ENCODE assay signal across 8 cellular contexts in genomic region chr21:31659286-31660133, GRCh38. TPM values are rescaled to one million over a fixed set of nuclear protein-coding genes. Genes with fewer than 3 reads are reported as not detected.
DNase-seq lines count a peak whose midpoint lies in the region; ATAC-seq and TF ChIP-seq lines count a peak whose summit lies in the region.

TSS of gene SOD1 (plus strand) at chr21:31659693. CDS start at chr21:31659770, 77 bp downstream.

- peak within 1 kb of the TSS; percentile 56 for H4K8ac ChIP-seq in trophoblast cell (ENCODE audit: low read depth, low read length)

- peak within 1 kb of the TSS; percentile 55 for H4K12ac ChIP-seq in trophoblast cell (ENCODE audit: low read depth, low read length)

- H3K79me2 ChIP-seq in trophoblast cell (ENCODE audit: control insufficient read depth, insufficient read depth, low read length, poor library complexity), result peaks cover 6% of the 10 kb centered on the region

- in situ Hi-C loops in GM13976 (cut with MboI; ENCODE audit: low sequenced_read_pairs, unreplicated experiment), result no loop called here

- H3K4me1 ChIP-seq in adipocyte (ENCODE audit: control insufficient read depth, insufficient read depth, low read length) (peaks cover 47% of the 10 kb centered on the region), trophoblast cell (ENCODE audit: control insufficient read depth in 1 of 2, insufficient read depth in 2 of 2, low read length in 2 of 2) (peaks cover 0 to 2% of the 10 kb centered on the region in 2 experiments), tibial nerve (peaks cover 0 to 44% (median 16%) of the 10 kb centered on the region in 4 donors)

- H3K27me3 ChIP-seq in adipocyte (replicated peaks; ENCODE audit: control insufficient read depth, insufficient read depth, low read length) (no peaks in the 10 kb centered on the region), trophoblast cell (ENCODE audit: insufficient read depth, low read length) (no peaks in the 10 kb centered on the region), tibial nerve (no peaks in the 10 kb centered on the region)

- H4K91ac ChIP-seq in trophoblast cell (ENCODE audit: low read depth, low read length), result peak within 1 kb of the TSS; percentile 62

- H3K36me3 ChIP-seq in adipocyte (ENCODE audit: control insufficient read depth, insufficient read depth, low read length, severe bottlenecking), result peaks cover 23% of the 10 kb centered on the region
- peaks cover 3 to 4% of the 10 kb centered on the region in 2 experiments for H3K36me3 ChIP-seq in trophoblast cell (ENCODE audit: control insufficient read depth in 1 of 2, insufficient read depth in 2 of 2, low read length in 2 of 2)
- H3K36me3 ChIP-seq in tibial nerve, result peaks cover 0 to 20% (median 0%) of the 10 kb centered on the region in 3 donors

- peak within 1 kb of the TSS; percentile 87 for H3K14ac ChIP-seq in trophoblast cell (ENCODE audit: low read length)

- H3K4me3 ChIP-seq in adipocyte (ENCODE audit: low read length), result peak within 1 kb of the TSS; percentile 94
- peak within 1 kb of the TSS; percentile 91 for H3K4me3 ChIP-seq in trophoblast cell (ENCODE audit: low read depth, low read length)
- H3K4me3 ChIP-seq in tibial nerve, result peak within 1 kb of the TSS; percentile 78 to 93 (median 84)

- peak within 1 kb of the TSS; percentile 13 for H2BK5ac ChIP-seq in trophoblast cell (ENCODE audit: low read depth, low read length, poor library complexity)

- TF ChIP-seq POLR2A in tibial nerve (IDR thresholded peaks at IDR 0.05), result peak; percentile 78 to 92

- DNase-seq in GM13976 (ENCODE audit: low spot score) (peak; percentile 98), NCI-H1436 treated with DMSO at 0.1 percent for 48 hours (lab: John Stamatoyannopoulos, UW) (peak; percentile 68), T follicular helper cell (ENCODE audit: low read depth) (peak; percentile 95), adipocyte (ENCODE audit: low read depth) (peak; percentile 98), cardiac septum (ENCODE audit: low spot score) (peak; percentile 97), trophoblast cell (peak; percentile 78 to 89), tibial nerve (ENCODE audit: low spot score in 2 of 2) (peak; percentile 91)

- peak within 1 kb of the TSS; percentile 57 for H2BK120ac ChIP-seq in trophoblast cell (ENCODE audit: insufficient read depth, low read length, poor library complexity)

- peak; percentile 89 for ATAC-seq in HG02852 (IDR thresholded peaks at IDR 0.05; ENCODE audit: unreplicated experiment)

- no peak for TF ChIP-seq CTCF in GM13976 (IDR thresholded peaks at IDR 0.05; ENCODE audit: borderline replicate concordance, control extremely low read depth, extremely low read depth, insufficient read depth, missing control alignments)
- peak in 4 of 5 experiments; percentile 26 to 51 (median 42) for TF ChIP-seq CTCF in tibial nerve (IDR thresholded peaks at IDR 0.05)

- H3K4ac ChIP-seq in trophoblast cell (ENCODE audit: low read depth, low read length), result peak within 1 kb of the TSS; percentile 60

- WGBS in trophoblast cell (ENCODE audit: extremely low coverage, insufficient coverage, insufficient read length), result no CpG with 5 or more reads among the region's 91 CpGs
- WGBS in tibial nerve, 2 donors, result 1% methylated on average over 41 to 45 of the region's 91 CpGs

- peak within 1 kb of the TSS; percentile 89 for H3K18ac ChIP-seq in trophoblast cell (ENCODE audit: low read length)

- H3K9ac ChIP-seq in adipocyte (ENCODE audit: low read length) (peak within 1 kb of the TSS; percentile 98), trophoblast cell (ENCODE audit: low read length) (peak within 1 kb of the TSS; percentile 75)

- H3K79me1 ChIP-seq in trophoblast cell (ENCODE audit: low read length), result peaks cover 5% of the 10 kb centered on the region

- H2AFZ ChIP-seq in trophoblast cell (ENCODE audit: insufficient read depth, low read length, poor library complexity), result peak within 1 kb of the TSS; percentile 76

- H3K9me3 ChIP-seq in adipocyte (ENCODE audit: control insufficient read depth, low read length) (no peaks in the 10 kb centered on the region), trophoblast cell (ENCODE audit: insufficient read depth, low read depth, low read length) (no peaks in the 10 kb centered on the region), tibial nerve (no peaks in the 10 kb centered on the region)

- no peak within 1 kb of the TSS for H3K27ac ChIP-seq in trophoblast cell (ENCODE audit: low read depth, low read length)
- H3K27ac ChIP-seq in tibial nerve, result peak within 1 kb of the TSS; percentile 74 to 96 (median 94)

- peak; percentile 43 to 98 for TF ChIP-seq EP300 in tibial nerve (IDR thresholded peaks at IDR 0.05)

- H3K4me2 ChIP-seq in trophoblast cell (ENCODE audit: low read length), result peak within 1 kb of the TSS; percentile 78

- H2BK12ac ChIP-seq in trophoblast cell (ENCODE audit: low read length), result no peak within 1 kb of the TSS

- no peak within 1 kb of the TSS for H3K23ac ChIP-seq in trophoblast cell (ENCODE audit: low read length)

- no peak within 1 kb of the TSS for H2AK5ac ChIP-seq in trophoblast cell (ENCODE audit: low read length)

- intact Hi-C loops in cardiac septum (cut with DNase I), result loop anchor here (2.0 kb wide), 1 partner anchor 71 kb away; no protein-coding TSS in a partner anchor

RNA-seq across cellular contexts. Expression of gene SOD1, which starts in this region (rescaled TPM):
- total RNA-seq in cardiac septum, result 384 TPM
- polyA plus RNA-seq in trophoblast cell (2013), result 163 and 166 TPM in 2 replicates
- total RNA-seq in tibial nerve, result 100 to 1,000 TPM; 129 to 222 (median 185) TPM
